In genomic region chr1:168342572-168343280, GRCh38 we compare ENCODE assay signal across 8 cellular contexts.
DNase-seq lines count a peak whose midpoint lies in the region; ATAC-seq and TF ChIP-seq lines count a peak whose summit lies in the region.

No MANE protein-coding gene starts in this region.

- no peak overlapping the region for H3K9ac ChIP-seq in colonic mucosa (ENCODE audit: low read depth in 2 of 2, low read length in 2 of 2)

- no peaks in the 10 kb centered on the region for H3K4me1 ChIP-seq in colonic mucosa

- no peak overlapping the region for H3K27ac ChIP-seq in colonic mucosa

- intact Hi-C loops in colonic mucosa (cut with DNase I) = loop anchor here (5.0 to 10.0 kb wide), 2 partner anchors 100 to 232 kb away; partner anchors contain the start of gene XCL1

- DNase-seq in AG20443 (ENCODE audit: low spot score) (peak; percentile 85), NCI-H510A (lab: John Stamatoyannopoulos, UW) (peak; percentile 17), colonic mucosa (peak; percentile 87), left lobe of liver (ENCODE audit: low spot score) (peak; percentile 82)
- peak; percentile 92 for DNase-seq in activated CD4-positive, alpha-beta T cell treated with anti-CD3 and anti-CD28 coated beads for 48 hours
- peak; percentile 89 for DNase-seq in stimulated activated CD4-positive, alpha-beta T cell treated with anti-CD3 and anti-CD28 coated beads, Interleukin-4, amount 100 ng/mL, for 1 hour

- no peaks in the 10 kb centered on the region for H3K27me3 ChIP-seq in colonic mucosa

- H3K4me3 ChIP-seq in colonic mucosa = no peak overlapping the region

- TF ChIP-seq CTCF in colonic mucosa (IDR thresholded peaks at IDR 0.05) = peak; percentile 86

- ATAC-seq in GM19043 (IDR thresholded peaks at IDR 0.05; ENCODE audit: low read depth, unreplicated experiment) (peak; percentile 84), HG03442 (IDR thresholded peaks at IDR 0.05; ENCODE audit: unreplicated experiment) (peak; percentile 87), left lobe of liver (peak; percentile 99)

- no peaks in the 10 kb centered on the region for H3K9me3 ChIP-seq in colonic mucosa

- no peaks in the 10 kb centered on the region for H3K36me3 ChIP-seq in colonic mucosa

Comparison
In these comparisons a context has a peak if more than half of its experiments do, and no peak if none do; other contexts are left out.
1. DNase-seq: peak in every context shown above with its lines; median percentile 92 in activated CD4-positive, alpha-beta T cell treated with anti-CD3 and anti-CD28 coated beads for 48 hours; 89 in stimulated activated CD4-positive, alpha-beta T cell treated with anti-CD3 and anti-CD28 coated beads, Interleukin-4, amount 100 ng/mL, for 1 hour; 87 in colonic mucosa; 85 in AG20443; 82 in left lobe of liver; 17 in NCI-H510A.